In the genomic region with DNA sequence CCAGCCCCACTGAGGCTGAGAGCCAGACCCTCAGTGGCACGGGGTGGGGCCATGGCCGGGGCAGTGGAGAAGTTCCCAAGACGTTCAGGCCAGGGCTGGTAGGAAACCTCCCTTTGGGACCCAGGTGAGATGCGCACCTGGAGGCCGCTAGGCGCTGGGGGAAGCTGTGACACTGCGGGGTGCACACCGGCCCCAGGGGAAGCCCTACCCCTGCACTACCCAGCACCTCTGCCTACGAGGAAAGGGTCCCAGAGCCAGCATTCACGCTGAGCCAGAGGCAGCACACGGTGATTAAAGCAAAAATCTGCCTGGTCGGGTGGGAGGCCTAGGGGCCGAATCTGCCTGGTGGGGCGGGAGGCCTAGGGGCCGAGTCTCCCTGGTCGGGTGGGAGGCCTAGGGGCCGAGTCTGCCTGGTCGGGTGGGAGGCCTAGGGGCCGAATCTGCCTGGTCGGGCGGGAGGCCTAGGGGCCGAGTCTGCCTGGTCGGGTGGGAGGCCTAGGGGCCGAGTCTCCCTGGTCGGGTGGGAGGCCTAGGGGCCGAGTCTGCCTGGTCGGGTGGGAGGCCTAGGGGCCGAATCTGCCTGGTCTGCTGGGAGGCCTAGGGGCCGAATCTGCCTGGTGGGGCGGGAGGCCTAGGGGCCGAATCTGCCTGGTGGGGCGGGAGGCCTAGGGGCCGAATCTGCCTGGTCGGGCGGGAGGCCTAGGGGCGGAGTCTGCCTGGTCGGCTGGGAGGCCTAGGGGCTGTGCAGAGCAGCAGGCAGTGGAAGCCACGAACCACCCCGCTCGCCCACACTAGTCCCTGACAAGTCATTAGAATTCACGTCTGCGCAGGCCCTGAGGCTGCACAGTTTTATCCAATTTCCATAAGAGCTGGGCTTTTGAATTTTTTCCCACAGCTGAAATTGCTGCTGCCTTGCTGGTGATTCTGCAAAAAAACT, we compare ENCODE assay signal across 8 cellular contexts. TPM values are rescaled to one million over a fixed set of nuclear protein-coding genes. Genes with fewer than 3 reads are reported as not detected.
DNase-seq lines count a peak whose midpoint lies in the region; ATAC-seq and TF ChIP-seq lines count a peak whose summit lies in the region.
"Not testable (repeated sequence)": the region's sequence is repeated elsewhere in the genome, so short reads cannot be mapped to it uniquely, and the experiment has no call there.

No MANE protein-coding gene starts in this region.

- not testable (repeated sequence) for H3K9me2 ChIP-seq in OCI-LY7 (ENCODE audit: insufficient read depth, low read length)

- peak; percentile 64 for ATAC-seq in HG03378 (IDR thresholded peaks at IDR 0.05; ENCODE audit: unreplicated experiment)
- peak; percentile 20 for ATAC-seq in esophagus mucosa
- ATAC-seq in stimulated activated naive CD8-positive, alpha-beta T cell treated with anti-CD3 and anti-CD28 coated beads, Interleukin-15, amount 100 ng/mL, for 72 hours: peak; percentile 71

- H3K4me1 ChIP-seq in OCI-LY7 (ENCODE audit: insufficient read depth, low read length, poor library complexity, severe bottlenecking) (peaks cover 21% of the 10 kb centered on the region), neuron (ENCODE audit: insufficient read depth, low read length) (peaks cover 21% of the 10 kb centered on the region)
- not testable (repeated sequence) for H3K4me1 ChIP-seq in iPS-18a (ENCODE audit: control insufficient read depth, low read depth, low read length)

- H2AFZ ChIP-seq in OCI-LY7 (ENCODE audit: low read length): not testable (repeated sequence)
- H2AFZ ChIP-seq in neuron (ENCODE audit: low read depth, low read length): peak overlapping the region; percentile 4

- POLR2A ChIA-PET in OCI-LY7 (lab: Charles Lee): not testable (repeated sequence)

- not testable (repeated sequence) for H3K79me2 ChIP-seq in OCI-LY7 (ENCODE audit: insufficient read depth, low read depth, low read length)

- not testable (repeated sequence) for TF ChIP-seq CTCF in OCI-LY7 (conservative IDR thresholded peaks at IDR 0.05; ENCODE audit: low read length)

- peak overlapping the region; percentile 71 for H3K9ac ChIP-seq in iPS-18a (ENCODE audit: low read length)

- BruUV-seq in OCI-LY7 (replicated peaks; lab: Mats Ljungman, UMichigan): not testable (repeated sequence)

- peak; percentile 90 for DNase-seq in ELF-1 (ENCODE audit: low read depth, low spot score)
- DNase-seq in OCI-LY7 (ENCODE audit: low spot score): peak; percentile 86
- DNase-seq in activated T-helper 2 cell treated with anti-CD3 and anti-CD28 coated beads, Interferon-gamma antibody, Interleukin-2, Interleukin-4, amounts not matched to agents 10 μg/mL and 5 μg/mL and 100 μg/mL, durations not matched to agents 14 hours and 24 hours and 36 hours (ENCODE audit: low spot score): not testable (repeated sequence)
- peak; percentile 43 to 45 for DNase-seq in stimulated activated naive CD8-positive, alpha-beta T cell treated with anti-CD3 and anti-CD28 coated beads, Interleukin-15, amount 100 ng/mL, for 72 hours

- H3K9me3 ChIP-seq in OCI-LY7 (ENCODE audit: low read length); iPS-18a (ENCODE audit: control insufficient read depth, low read depth, low read length); neuron (ENCODE audit: low read length): not testable (repeated sequence)

- peak overlapping the region; percentile 52 for H3K4me2 ChIP-seq in OCI-LY7 (ENCODE audit: low read length)

- intact Hi-C loops in OCI-LY7 (cut with micrococcal nuclease; ENCODE audit: unreplicated experiment): not testable (repeated sequence)
- intact Hi-C loops in activated T-helper 2 cell treated with anti-CD3 and anti-CD28 coated beads, Interferon-gamma antibody, Interleukin-2, Interleukin-4, amounts not matched to agents 10 μg/mL and 5 μg/mL and 100 μg/mL, durations not matched to agents 14 hours and 24 hours and 36 hours (cut with micrococcal nuclease): loop anchor here (5.0 kb wide), 1 partner anchor 38 kb away; no protein-coding TSS in a partner anchor

- H3K36me3 Mint-ChIP-seq in activated T-helper 2 cell treated with anti-CD3 and anti-CD28 coated beads, Interferon-gamma antibody, Interleukin-2, Interleukin-4, amounts not matched to agents 10 μg/mL and 5 μg/mL and 100 μg/mL, durations not matched to agents 14 hours and 24 hours and 36 hours (ENCODE audit: low read depth): peaks cover 43% of the 10 kb centered on the region

- H3K27ac ChIP-seq in OCI-LY7 (ENCODE audit: low read depth, low read length, poor library complexity, severe bottlenecking) (peak overlapping the region; percentile 56), iPS-18a (ENCODE audit: low read length) (peak overlapping the region; percentile 78)

- CTCF ChIA-PET in OCI-LY7 (lab: Charles Lee; ENCODE audit: unreplicated experiment): interaction anchor here (0.6 kb wide), 1 partner anchor 62 kb away, joined by 3 read pairs; no protein-coding TSS in a partner anchor

- not testable (repeated sequence) for H3K9me3 Mint-ChIP-seq in activated T-helper 2 cell treated with anti-CD3 and anti-CD28 coated beads, Interferon-gamma antibody, Interleukin-2, Interleukin-4, amounts not matched to agents 10 μg/mL and 5 μg/mL and 100 μg/mL, durations not matched to agents 14 hours and 24 hours and 36 hours; stimulated activated naive CD8-positive, alpha-beta T cell treated with anti-CD3 and anti-CD28 coated beads, Interleukin-15, amount 100 ng/mL, for 72 hours

- H3K4me3 ChIP-seq in OCI-LY7 (ENCODE audit: low read depth, low read length, poor library complexity, severe bottlenecking) (peak overlapping the region; percentile 2), iPS-18a (ENCODE audit: low read length) (peak overlapping the region; percentile 22), neuron (ENCODE audit: low read length) (peak overlapping the region; percentile 9)

- H3K27ac Mint-ChIP-seq in activated T-helper 2 cell treated with anti-CD3 and anti-CD28 coated beads, Interferon-gamma antibody, Interleukin-2, Interleukin-4, amounts not matched to agents 10 μg/mL and 5 μg/mL and 100 μg/mL, durations not matched to agents 14 hours and 24 hours and 36 hours: peak overlapping the region; percentile 42
- peak overlapping the region in 1 of 2 donors; percentile 54 for H3K27ac Mint-ChIP-seq in stimulated activated naive CD8-positive, alpha-beta T cell treated with anti-CD3 and anti-CD28 coated beads, Interleukin-15, amount 100 ng/mL, for 72 hours

- peaks cover 29% of the 10 kb centered on the region for H3K4me1 Mint-ChIP-seq in activated T-helper 2 cell treated with anti-CD3 and anti-CD28 coated beads, Interferon-gamma antibody, Interleukin-2, Interleukin-4, amounts not matched to agents 10 μg/mL and 5 μg/mL and 100 μg/mL, durations not matched to agents 14 hours and 24 hours and 36 hours (ENCODE audit: low read depth)
- peaks cover 51% of the 10 kb centered on the region for H3K4me1 Mint-ChIP-seq in stimulated activated naive CD8-positive, alpha-beta T cell treated with anti-CD3 and anti-CD28 coated beads, Interleukin-15, amount 100 ng/mL, for 72 hours

- H3K27me3 Mint-ChIP-seq in activated T-helper 2 cell treated with anti-CD3 and anti-CD28 coated beads, Interferon-gamma antibody, Interleukin-2, Interleukin-4, amounts not matched to agents 10 μg/mL and 5 μg/mL and 100 μg/mL, durations not matched to agents 14 hours and 24 hours and 36 hours (ENCODE audit: low read depth); stimulated activated naive CD8-positive, alpha-beta T cell treated with anti-CD3 and anti-CD28 coated beads, Interleukin-15, amount 100 ng/mL, for 72 hours: not testable (repeated sequence)

- not testable (repeated sequence) for H4K20me1 ChIP-seq in OCI-LY7 (ENCODE audit: insufficient read depth, low read length)

- H3K36me3 ChIP-seq in OCI-LY7 (ENCODE audit: insufficient read depth, low read length); iPS-18a (ENCODE audit: control insufficient read depth, low read depth, low read length); neuron (ENCODE audit: insufficient read depth, low read length): not testable (repeated sequence)

- not testable (repeated sequence) for H3K4me3 Mint-ChIP-seq in activated T-helper 2 cell treated with anti-CD3 and anti-CD28 coated beads, Interferon-gamma antibody, Interleukin-2, Interleukin-4, amounts not matched to agents 10 μg/mL and 5 μg/mL and 100 μg/mL, durations not matched to agents 14 hours and 24 hours and 36 hours (ENCODE audit: low read depth)
- peak overlapping the region in 1 of 2 donors; percentile 52 for H3K4me3 Mint-ChIP-seq in stimulated activated naive CD8-positive, alpha-beta T cell treated with anti-CD3 and anti-CD28 coated beads, Interleukin-15, amount 100 ng/mL, for 72 hours

- H3K27me3 ChIP-seq in iPS-18a (ENCODE audit: control insufficient read depth, insufficient read depth, low read length); neuron (ENCODE audit: insufficient read depth, low read length): not testable (repeated sequence)

RNA-seq across cellular contexts. Expression of gene EXOC3, which starts 27.7 kb away (rescaled TPM):
- total RNA-seq in OCI-LY7 (2014; rRNA removed; shearing (Covaris generic)): 27.4 and 31.0 TPM in 2 replicates
- total RNA-seq in OCI-LY7 (2022) (58.2 and 58.9 TPM in 2 replicates), esophagus mucosa (37.4 TPM)
- 62.3 and 66.4 TPM in 2 replicates for total RNA-seq in activated T-helper 2 cell treated with anti-CD3 and anti-CD28 coated beads, Interferon-gamma antibody, Interleukin-2, Interleukin-4, amounts not matched to agents 10 μg/mL and 5 μg/mL and 100 μg/mL, durations not matched to agents 14 hours and 24 hours and 36 hours

Comparison
In these comparisons a context has a peak if more than half of its experiments do, and no peak if none do; other contexts are left out.
1. ATAC-seq: peak in every context shown above with its lines; median percentile 71 in stimulated activated naive CD8-positive, alpha-beta T cell treated with anti-CD3 and anti-CD28 coated beads, Interleukin-15, amount 100 ng/mL, for 72 hours; 64 in HG03378; 20 in esophagus mucosa.